17 cellular contexts compared by ENCODE assay signal in genomic region chr3:163364717-163365116, GRCh38.
DNase-seq lines count a peak whose midpoint lies in the region; TF ChIP-seq lines count a peak whose summit lies in the region.
"Had no signal": no experiment of that assay in that cellular context is flagged by ENCODE, and none has a peak within 500 bp of the region (broad histone marks: within the 10 kb centered on the region; RNA-seq: fewer than 3 reads in every experiment).

No MANE protein-coding gene starts in this region.

- DNase-seq in EL, result peak; percentile 23
- DNase-seq in HS-5 (ENCODE audit: low read depth), result peak; percentile 24
- DNase-seq in right atrium auricular region (ENCODE audit: low spot score), result no peak
- no peak for DNase-seq in brain microvascular endothelial cell
- no peak for DNase-seq in stimulated activated CD4-positive, alpha-beta T cell treated with anti-CD3 and anti-CD28 coated beads, Interleukin-1b, Interleukin-23, amount 100 ng/mL, for 48 hours
- DNase-seq in mesenchymal stem cell, result no peak
- DNase-seq: CD4-positive, CD25-positive, alpha-beta regulatory T cell; CD8-positive, alpha-beta memory T cell; DMS 273 treated with DMSO at 0.1 percent for 48 hours; DMS79; GM23248; H7; HCEC 1CT had no signal

- H2BK5ac ChIP-seq in mesenchymal stem cell (ENCODE audit: low read depth, low read length, poor library complexity, severe bottlenecking), result no peak overlapping the region

- H3F3A ChIP-seq in SU-DHL-6 (ENCODE audit: insufficient read depth), result no peaks in the 10 kb centered on the region

- no peaks in the 10 kb centered on the region for H3K79me1 ChIP-seq in mesenchymal stem cell (replicated peaks; ENCODE audit: low read length, poor library complexity, severe bottlenecking)

- H3K9ac ChIP-seq in SU-DHL-6 (ENCODE audit: low read length) (no peak overlapping the region), mesenchymal stem cell (ENCODE audit: low read length) (no peak overlapping the region)
- H3K9ac ChIP-seq: BLaER1, GM23248 had no signal

- 100% methylated on average over 2 of the region's 4 CpGs for WGBS in mesenchymal stem cell

- no peak overlapping the region for H2BK120ac ChIP-seq in mesenchymal stem cell (ENCODE audit: low read depth, low read length)

- H4K8ac ChIP-seq in mesenchymal stem cell (ENCODE audit: low read length), result no peak overlapping the region

- no peak overlapping the region for H2BK15ac ChIP-seq in mesenchymal stem cell (ENCODE audit: low read depth, poor library complexity, severe bottlenecking)

- no peaks in the 10 kb centered on the region; the same call in 1 of the 2 replicates for H3K9me3 ChIP-seq in SU-DHL-6 (ENCODE audit: insufficient read depth, low read length)
- H3K9me3 ChIP-seq in right atrium auricular region, result no peaks in the 10 kb centered on the region
- H3K9me3 ChIP-seq in mesenchymal stem cell (ENCODE audit: control insufficient read depth, low read length), result no peaks in the 10 kb centered on the region
- H3K9me3 ChIP-seq: BLaER1 had no signal

- no peaks in the 10 kb centered on the region for H3K79me2 ChIP-seq in SU-DHL-6 (ENCODE audit: insufficient read depth, low read length)

- H3K4me3 ChIP-seq in SU-DHL-6 (ENCODE audit: insufficient read depth, low read length, poor library complexity, severe bottlenecking) (no peak overlapping the region), right atrium auricular region (no peak overlapping the region), brain microvascular endothelial cell (ENCODE audit: low read depth, low read length) (no peak overlapping the region), mesenchymal stem cell (ENCODE audit: insufficient read depth in 1 of 2, low read depth in 1 of 2, low read length in 2 of 2) (no peak overlapping the region)
- H3K4me3 ChIP-seq: BLaER1, GM12878, GM23248 had no signal

- peak overlapping the region; percentile 16 for H2AFZ ChIP-seq in SU-DHL-6 (ENCODE audit: low read depth, low read length, severe bottlenecking)
- H2AFZ ChIP-seq in mesenchymal stem cell (ENCODE audit: low read depth, low read length), result no peak overlapping the region
- H2AFZ ChIP-seq: GM23248 had no signal

- no peak overlapping the region for H3K4me2 ChIP-seq in SU-DHL-6 (ENCODE audit: low read depth, low read length, poor library complexity, severe bottlenecking)
- no peak overlapping the region for H3K4me2 ChIP-seq in mesenchymal stem cell (ENCODE audit: low read length, poor library complexity, severe bottlenecking)
- H3K4me2 ChIP-seq: BLaER1 had no signal

- no peak overlapping the region for H2AK5ac ChIP-seq in mesenchymal stem cell (ENCODE audit: low read length, severe bottlenecking)

- H3K4ac ChIP-seq in mesenchymal stem cell (ENCODE audit: low read depth in 1 of 2, low read length in 2 of 2), result no peak overlapping the region

- TF ChIP-seq CTCF in SU-DHL-6 (IDR thresholded peaks at IDR 0.05; ENCODE audit: insufficient read depth, low read length, poor library complexity, severe bottlenecking) (no peak), right atrium auricular region (IDR thresholded peaks at IDR 0.05) (no peak), brain microvascular endothelial cell (IDR thresholded peaks at IDR 0.05; ENCODE audit: low read depth, low read length, missing control alignments) (no peak)

- no peaks in the 10 kb centered on the region for H3K4me1 ChIP-seq in right atrium auricular region
- H3K4me1 ChIP-seq in mesenchymal stem cell (ENCODE audit: control insufficient read depth, insufficient read depth, low read depth, low read length), result no peaks in the 10 kb centered on the region
- H3K4me1 ChIP-seq: BLaER1 had no signal

- no peaks in the 10 kb centered on the region for H3K36me3 ChIP-seq in SU-DHL-6 (ENCODE audit: low read length)
- H3K36me3 ChIP-seq in right atrium auricular region, result no peaks in the 10 kb centered on the region
- no peaks in the 10 kb centered on the region for H3K36me3 ChIP-seq in brain microvascular endothelial cell (replicated peaks)
- H3K36me3 ChIP-seq in mesenchymal stem cell (ENCODE audit: control insufficient read depth in 1 of 2, insufficient read depth in 2 of 2, low read depth in 1 of 2, low read length in 2 of 2), result no peaks in the 10 kb centered on the region
- H3K36me3 ChIP-seq: BLaER1 had no signal

- H3K9me2 ChIP-seq in SU-DHL-6 (replicated peaks; ENCODE audit: insufficient read depth, low read length), result no peaks in the 10 kb centered on the region

- H3K18ac ChIP-seq in mesenchymal stem cell (ENCODE audit: low read depth in 1 of 2, low read length in 2 of 2), result no peak overlapping the region

- no peak overlapping the region for H2BK12ac ChIP-seq in mesenchymal stem cell (ENCODE audit: low read length in 2 of 2)

- no peak overlapping the region for H4K91ac ChIP-seq in mesenchymal stem cell (ENCODE audit: low read length)

- H3K27me3 ChIP-seq in SU-DHL-6 (ENCODE audit: low read length) (no peaks in the 10 kb centered on the region), right atrium auricular region (no peaks in the 10 kb centered on the region), brain microvascular endothelial cell (replicated peaks) (no peaks in the 10 kb centered on the region), mesenchymal stem cell (ENCODE audit: control insufficient read depth in 1 of 2, insufficient read depth in 1 of 2, low read length in 2 of 2) (no peaks in the 10 kb centered on the region)
- H3K27me3 ChIP-seq: BLaER1 had no signal

- no peak overlapping the region for H3K23ac ChIP-seq in mesenchymal stem cell (ENCODE audit: low read length in 2 of 2)

- H3K14ac ChIP-seq in mesenchymal stem cell (ENCODE audit: low read length in 2 of 2), result no peak overlapping the region

- no peaks in the 10 kb centered on the region for H4K20me1 ChIP-seq in SU-DHL-6 (ENCODE audit: low read depth, low read length)
- H4K20me1 ChIP-seq: BLaER1 had no signal

- in situ Hi-C loops in brain microvascular endothelial cell (cut with HindIII; ENCODE audit: low pct_ligation_motif_present, low sequenced_read_pairs), result no loop called here

- H3K27ac ChIP-seq in SU-DHL-6 (ENCODE audit: low read depth, low read length) (no peak overlapping the region), right atrium auricular region (no peak overlapping the region), brain microvascular endothelial cell (no peak overlapping the region), mesenchymal stem cell (ENCODE audit: low read length, poor library complexity, severe bottlenecking) (no peak overlapping the region)
- H3K27ac ChIP-seq: BLaER1, C4-2B, GM23248 had no signal

Comparison
In these comparisons a context has a peak if more than half of its experiments do, and no peak if none do; other contexts are left out.
1. DNase-seq: peak in EL (single experiment) and HS-5 (single experiment); none in right atrium auricular region (single experiment), brain microvascular endothelial cell (single experiment), stimulated activated CD4-positive, alpha-beta T cell treated with anti-CD3 and anti-CD28 coated beads, Interleukin-1b, Interleukin-23, amount 100 ng/mL, for 48 hours (single experiment) and mesenchymal stem cell (single experiment).